28 cellular contexts compared by ENCODE assay signal in genomic region chr1:221251580-221251979, GRCh38.
"Had no signal": no experiment of that assay in that cellular context is flagged by ENCODE, and none has a peak within 500 bp of the region (broad histone marks: within the 10 kb centered on the region; RNA-seq: fewer than 3 reads in every experiment).

No MANE protein-coding gene starts in this region.

- H3K4me3 ChIP-seq: colonic mucosa, esophagus squamous epithelium, gastrocnemius medialis, heart right ventricle, left lung, lower lobe of right lung, mucosa of descending colon had no signal

- ATAC-seq: effector memory CD8-positive, alpha-beta T cell; esophagus mucosa; gastrocnemius medialis; heart right ventricle; left cardiac atrium; left lung; left ventricle myocardium superior; lower lobe of right lung; mucosa of descending colon had no signal

- H3K27me3 ChIP-seq: colonic mucosa, esophagus squamous epithelium, gastrocnemius medialis, heart right ventricle, left lung had no signal

- H3K9me3 Mint-ChIP-seq: effector memory CD8-positive, alpha-beta T cell had no signal

- H3K36me3 Mint-ChIP-seq: naive B cell had no signal

- FAIRE-seq: endometrium, islet of Langerhans, keratinocyte had no signal

- H3K36me3 ChIP-seq: colonic mucosa, esophagus squamous epithelium, gastrocnemius medialis, heart right ventricle, left lung, lower lobe of right lung had no signal

- H3K9me3 ChIP-seq: colonic mucosa, esophagus squamous epithelium, gastrocnemius medialis, lower lobe of right lung, mucosa of descending colon had no signal

- H3K27ac Mint-ChIP-seq: dendritic cell treated with granulocyte-macrophage colony-stimulating factor and Interleukin-4, amounts not matched to agents 40 ng/mL and 50 ng/mL, for 4 days; effector memory CD8-positive, alpha-beta T cell; endodermal cell; mesothelial cell of epicardium had no signal

- H3K4me1 Mint-ChIP-seq: endodermal cell, mesothelial cell of epicardium, naive B cell had no signal

- H3K4me3 Mint-ChIP-seq: dendritic cell treated with granulocyte-macrophage colony-stimulating factor and Interleukin-4, amounts not matched to agents 40 ng/mL and 50 ng/mL, for 4 days; effector memory CD8-positive, alpha-beta T cell; endodermal cell; mesothelial cell of epicardium; naive B cell had no signal

- DNase-seq: colonic mucosa; cortex of kidney; effector CD8-positive, alpha-beta T cell; effector memory CD8-positive, alpha-beta T cell; endodermal cell; erythroblast; esophagus squamous epithelium; foreskin fibroblast; foreskin melanocyte; gastrocnemius medialis; glutamatergic neuron; head of caudate nucleus; heart right ventricle; hippocampal formation; left cardiac atrium; left lung; left ventricle myocardium superior; lower lobe of right lung; mesenchymal stem cell; mucosa of descending colon; naive B cell had no signal

- H3K4me1 ChIP-seq: colonic mucosa, esophagus squamous epithelium, gastrocnemius medialis, heart right ventricle, left lung, lower lobe of right lung had no signal

- H3K27ac ChIP-seq: colonic mucosa, epithelial cell of prostate, esophagus squamous epithelium, gastrocnemius medialis, heart right ventricle, left lung, lower lobe of right lung had no signal

- H3K27me3 Mint-ChIP-seq: dendritic cell treated with granulocyte-macrophage colony-stimulating factor and Interleukin-4, amounts not matched to agents 40 ng/mL and 50 ng/mL, for 4 days had no signal
